20 cellular contexts compared by ENCODE assay signal in genomic region chr5:93589348-93589662, GRCh38. TPM values are rescaled to one million over a fixed set of nuclear protein-coding genes. Genes with fewer than 3 reads are reported as not detected.
DNase-seq lines count a peak whose midpoint lies in the region; ATAC-seq, FAIRE-seq and TF ChIP-seq lines count a peak whose summit lies in the region.
"Had no signal": no experiment of that assay in that cellular context is flagged by ENCODE, and none has a peak within 500 bp of the region (broad histone marks: within the 10 kb centered on the region; RNA-seq: fewer than 3 reads in every experiment).

No MANE protein-coding gene starts in this region.

- H3K4me1 ChIP-seq in PC-3 (ENCODE audit: insufficient read depth, low read length) (peaks cover 30% of the 10 kb centered on the region), kidney (ENCODE audit: control insufficient read depth in 1 of 2, insufficient read depth in 1 of 2, low read depth in 1 of 2, low read length in 2 of 2) (peaks cover 5 to 14% of the 10 kb centered on the region in 2 donors)
- H3K4me1 ChIP-seq: BE2C had no signal

- H4K20me1 ChIP-seq in PC-3 (ENCODE audit: low read length) = peaks cover 47% of the 10 kb centered on the region

- H3K4me3 ChIP-seq in PC-3 (ENCODE audit: low read length) = peak overlapping the region; percentile 48
- H3K4me3 ChIP-seq in kidney (ENCODE audit: low read length in 2 of 2) = peak overlapping the region; percentile 29 to 61
- H3K4me3 ChIP-seq in retinal pigment epithelial cell (ENCODE audit: low read length) = peak overlapping the region; percentile 71

- ATAC-seq in PC-3 = no peak
- no peak for ATAC-seq in GM18517 (IDR thresholded peaks at IDR 0.05; ENCODE audit: unreplicated experiment)

- no peaks in the 10 kb centered on the region for H3F3A ChIP-seq in PC-3 (ENCODE audit: low read length, unreplicated experiment)

- no peak overlapping the region for H2AFZ ChIP-seq in PC-3 (ENCODE audit: low read length)

- H3K9me3 ChIP-seq in PC-3 (ENCODE audit: low read length) (no peaks in the 10 kb centered on the region), kidney (ENCODE audit: control insufficient read depth in 1 of 2, low read length in 2 of 2) (no peaks in the 10 kb centered on the region)
- H3K9me3 ChIP-seq: BE2C, neutrophil had no signal

- POLR2A ChIA-PET in PC-3 (lab: Charles Lee; ENCODE audit: unreplicated experiment) = no interaction called here

- CTCF ChIA-PET in PC-3 (lab: Charles Lee) = no interaction called here

- H3K4me2 ChIP-seq in PC-3 (ENCODE audit: low read length) = peak overlapping the region; percentile 60

- H3K27me3 ChIP-seq in PC-3 (ENCODE audit: low read length) = no peaks in the 10 kb centered on the region
- H3K27me3 ChIP-seq: BE2C had no signal

- intact Hi-C loops in PC-3 (cut with micrococcal nuclease) = loop anchor here (10.0 kb wide), 3 partner anchors 645 to 905 kb away; no protein-coding TSS in a partner anchor
- intact Hi-C loops in kidney (cut with DNase I) = no loop called here

- TF ChIP-seq CTCF in PC-3 (conservative IDR thresholded peaks at IDR 0.05; ENCODE audit: low read depth, low read length) (no peak), kidney (IDR thresholded peaks at IDR 0.05; ENCODE audit: borderline replicate concordance, extremely low read depth, insufficient read depth) (no peak), retinal pigment epithelial cell (conservative IDR thresholded peaks at IDR 0.05; ENCODE audit: low read depth, low read length) (no peak)

- H3K36me3 ChIP-seq in PC-3 (ENCODE audit: low read depth, low read length) (peaks cover 57% of the 10 kb centered on the region), kidney (ENCODE audit: control insufficient read depth in 1 of 2, insufficient read depth in 2 of 2, low read length in 2 of 2) (no peaks in the 10 kb centered on the region)
- H3K36me3 ChIP-seq: neutrophil had no signal

- no peak for FAIRE-seq in kidney (lab: Jason Lieb, UNC)
- FAIRE-seq: GM12892 had no signal

- no peaks in the 10 kb centered on the region for H3K9me2 ChIP-seq in PC-3 (replicated peaks; ENCODE audit: low read length)

- no TSS peak for BruUV-seq in PC-3 (replicated peaks; lab: Mats Ljungman, UMichigan)

- H3K9ac ChIP-seq in PC-3 (ENCODE audit: low read length) (no peak overlapping the region), kidney (ENCODE audit: low read length in 2 of 2) (peak overlapping the region in 1 of 2 donors; percentile 77)

- H3K27ac ChIP-seq in PC-3 (ENCODE audit: low read length) (no peak overlapping the region), caudate nucleus (ENCODE audit: low read depth, low read length) (peak overlapping the region; percentile 49), kidney (ENCODE audit: low read depth in 2 of 2, low read length in 2 of 2) (peak overlapping the region in 1 of 2 donors; percentile 14)
- H3K27ac ChIP-seq: neutrophil had no signal

- DNase-seq in PC-3 (no peak), caudate nucleus (lab: John Stamatoyannopoulos, UW) (no peak), kidney (no peak), retinal pigment epithelial cell (ENCODE audit: low read depth) (no peak), middle frontal gyrus (ENCODE audit: extremely low spot score, low spot score) (no peak), AML-193 (lab: John Stamatoyannopoulos, UW) (no peak), H4 (ENCODE audit: low spot score) (no peak)
- DNase-seq: activated CD4-positive, alpha-beta T cell treated with anti-CD3 and anti-CD28 coated beads, Interleukin-2, amount 10 ng/mL, durations not matched to agents 7 days and 5 days; activated T-cell treated with anti-CD3 and anti-CD28 coated beads, Interleukin-2, amount 50 U/mL, for 1 hour; BE2C; foreskin melanocyte; GDM1; MM.1S; NCI-H2029; NCI-H510A treated with DMSO at 0.1 percent for 48 hours; OCI-M1 had no signal

- H3K79me2 ChIP-seq in PC-3 (ENCODE audit: low read length) = peaks cover 75% of the 10 kb centered on the region

RNA-seq across cellular contexts. Expression of gene NR2F1, which starts 6.3 kb away (rescaled TPM):
- total RNA-seq in PC-3 (2014; rRNA removed) = 88.4 and 118 TPM in 2 replicates
- 49.5 TPM for total RNA-seq in kidney
- 22.8 TPM for polyA plus RNA-seq in kidney (ENCODE audit: insufficient read depth, low read depth, low replicate concordance)
- 6.5 and 10.3 TPM in 2 replicates for total RNA-seq in H4 (2014; rRNA removed; shearing (Covaris generic))
- total RNA-seq: activated CD4-positive, alpha-beta T cell treated with anti-CD3 and anti-CD28 coated beads, Interleukin-2, amount 10 ng/mL, durations not matched to agents 7 days and 5 days; H7 had no signal

RNA-seq across cellular contexts. Expression of gene NR2F1-AS1, which starts 8.3 kb away (rescaled TPM):
- total RNA-seq in PC-3 (2014; rRNA removed) = 24.1 and 28.8 TPM in 2 replicates
- total RNA-seq in kidney = 13.0 TPM
- 16.0 TPM for polyA plus RNA-seq in kidney (ENCODE audit: insufficient read depth, low read depth, low replicate concordance)
- total RNA-seq in H4 (2014; rRNA removed; shearing (Covaris generic)) = 5.2 and 10.4 TPM in 2 replicates
- total RNA-seq: activated CD4-positive, alpha-beta T cell treated with anti-CD3 and anti-CD28 coated beads, Interleukin-2, amount 10 ng/mL, durations not matched to agents 7 days and 5 days had no signal
